ENCODE assay signal across 17 cellular contexts in the genomic region with DNA sequence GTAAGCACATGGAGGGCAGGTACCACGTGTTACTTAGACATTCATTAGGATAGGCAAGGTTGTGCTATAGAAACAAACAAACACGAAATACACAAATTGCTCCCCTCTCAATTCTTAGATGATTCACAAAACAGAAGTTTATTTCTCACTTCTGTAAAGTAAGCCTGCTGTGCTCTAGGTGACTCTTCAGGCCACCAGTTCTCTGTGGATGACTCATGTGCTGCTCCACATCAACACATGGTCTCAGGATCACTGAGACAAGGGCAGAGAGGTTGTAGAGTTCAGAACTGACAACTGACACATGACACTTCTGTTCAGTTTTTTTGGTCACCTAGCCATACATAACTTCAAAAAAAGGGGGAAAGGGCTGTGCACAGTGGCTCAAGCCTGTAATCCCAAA.
DNase-seq lines count a peak whose midpoint lies in the region; ATAC-seq and TF ChIP-seq lines count a peak whose summit lies in the region.
"Had no signal": no experiment of that assay in that cellular context is flagged by ENCODE, and none has a peak within 500 bp of the region (broad histone marks: within the 10 kb centered on the region; RNA-seq: fewer than 3 reads in every experiment).

No MANE protein-coding gene starts in this region.

- no peak for TF ChIP-seq POLR2A in spleen (IDR thresholded peaks at IDR 0.05)

- no peak for TF ChIP-seq CTCF in spleen (IDR thresholded peaks at IDR 0.05 in 8 of 11, conservative IDR thresholded peaks at IDR 0.05 in 3 of 11)

- no peaks in the 10 kb centered on the region for H3K4me1 Mint-ChIP-seq in T-helper 2 cell treated with Interferon-gamma antibody and Interleukin-4, amounts not matched to agents 5 μg/mL and 100 μg/mL, for 36 hours (ENCODE audit: low read depth)

- no peak overlapping the region for H3K27ac Mint-ChIP-seq in T-helper 2 cell treated with Interferon-gamma antibody and Interleukin-4, amounts not matched to agents 5 μg/mL and 100 μg/mL, for 36 hours

- no peak overlapping the region for H3K27ac ChIP-seq in spleen
- H3K27ac ChIP-seq: body of pancreas had no signal

- H3K27me3 Mint-ChIP-seq in T-helper 2 cell treated with Interferon-gamma antibody and Interleukin-4, amounts not matched to agents 5 μg/mL and 100 μg/mL, for 36 hours (ENCODE audit: low read depth), result no peaks in the 10 kb centered on the region

- intact Hi-C loops in spleen (cut with DNase I; ENCODE audit: low total_unique reads), result no loop called here

- no peaks in the 10 kb centered on the region for H3K27me3 ChIP-seq in spleen (replicated peaks in 1 of 7)
- H3K27me3 ChIP-seq: body of pancreas had no signal

- DNase-seq in H4 (ENCODE audit: low spot score) (peak; percentile 33), HPDE6-E6E7 (ENCODE audit: extremely low spot score) (peak; percentile 9), iris pigment epithelial cell (ENCODE audit: low read depth) (peak; percentile 8), spleen (no peak), NCI-H2029 (lab: John Stamatoyannopoulos, UW) (no peak)
- no peak for DNase-seq in T-helper 2 cell treated with Interferon-gamma antibody and Interleukin-4, amounts not matched to agents 5 μg/mL and 100 μg/mL, for 36 hours (ENCODE audit: low spot score)
- DNase-seq: body of pancreas; COR-L47; hypothalamus; mesenchymal stem cell; MM.1S; NCI-H510A treated with DMSO at 0.1 percent for 48 hours; occipital lobe; SK-N-SH; stimulated activated CD4-positive, alpha-beta T cell treated with anti-CD3 and anti-CD28 coated beads, Interleukin-2, amount 100 ng/mL, for 24 hours had no signal

- H3K36me3 Mint-ChIP-seq in T-helper 2 cell treated with Interferon-gamma antibody and Interleukin-4, amounts not matched to agents 5 μg/mL and 100 μg/mL, for 36 hours (ENCODE audit: low read depth), result no peaks in the 10 kb centered on the region

- WGBS in spleen, 5 donors, result 60 to 80% (median 70%) methylated on average over 2 of the region's 2 CpGs

- H3K4me3 Mint-ChIP-seq in T-helper 2 cell treated with Interferon-gamma antibody and Interleukin-4, amounts not matched to agents 5 μg/mL and 100 μg/mL, for 36 hours, result no peak overlapping the region

- peaks cover 0 to 12% (median 0%) of the 10 kb centered on the region in 8 donors for H3K9me3 ChIP-seq in spleen
- H3K9me3 ChIP-seq: body of pancreas, SK-N-SH had no signal

- ATAC-seq in GM18868 (IDR thresholded peaks at IDR 0.05; ENCODE audit: unreplicated experiment), result peak; percentile 90
- ATAC-seq: activated CD4-positive, CD25-positive, alpha-beta regulatory T cell treated with anti-CD3 and anti-CD28 coated beads, Interleukin-2, amount 50 U/mL, for 24 hours; body of pancreas had no signal

- H3K4me1 ChIP-seq in spleen, result no peaks in the 10 kb centered on the region
- H3K4me1 ChIP-seq: body of pancreas had no signal

- no peaks in the 10 kb centered on the region for H3K9me3 Mint-ChIP-seq in T-helper 2 cell treated with Interferon-gamma antibody and Interleukin-4, amounts not matched to agents 5 μg/mL and 100 μg/mL, for 36 hours

- H3K4me3 ChIP-seq in spleen, result no peak overlapping the region
- H3K4me3 ChIP-seq: body of pancreas had no signal

- no peaks in the 10 kb centered on the region for H3K36me3 ChIP-seq in spleen

Comparison
In these comparisons a context has a peak if more than half of its experiments do, and no peak if none do; other contexts are left out.
1. DNase-seq: peak in H4 (single experiment), HPDE6-E6E7 (single experiment) and iris pigment epithelial cell (single experiment); none in spleen (single experiment), NCI-H2029 (single experiment) and T-helper 2 cell treated with Interferon-gamma antibody and Interleukin-4, amounts not matched to agents 5 μg/mL and 100 μg/mL, for 36 hours (single experiment).